ENCODE assay signal across 12 cellular contexts in genomic region chr2:60710707-60711106, GRCh38. TPM values are rescaled to one million over a fixed set of nuclear protein-coding genes. Genes with fewer than 3 reads are reported as not detected.
DNase-seq lines count a peak whose midpoint lies in the region; ATAC-seq and TF ChIP-seq lines count a peak whose summit lies in the region.
"Had no signal": no experiment of that assay in that cellular context is flagged by ENCODE, and none has a peak within 500 bp of the region (broad histone marks: within the 10 kb centered on the region; RNA-seq: fewer than 3 reads in every experiment).

No MANE protein-coding gene starts in this region.

- DNase-seq in IMR-90 (peak; percentile 11), adrenal gland (peak in 6 of 7 donors; percentile 28 to 67 (median 51)), right cardiac atrium (no peak), stromal cell of bone marrow (ENCODE audit: low read depth) (peak; percentile 13), NCI-H510A (lab: John Stamatoyannopoulos, UW) (no peak), Calu3 (no peak)
- DNase-seq: activated CD4-positive, alpha-beta T cell treated with anti-CD3 and anti-CD28 coated beads, Interleukin-2, amount 50 U/mL, for 1 hour; activated naive CD4-positive, alpha-beta T cell treated with anti-CD3 and anti-CD28 coated beads, Interleukin-2, amount 50 U/mL, for 16 hours; NCI-H2081 had no signal

- no peaks in the 10 kb centered on the region for H3K4me1 Mint-ChIP-seq in Calu3 (ENCODE audit: low read depth, unreplicated experiment)

- H3K4me3 ChIP-seq in IMR-90 (ENCODE audit: insufficient read depth, low read depth, low read length) (no peak overlapping the region), adrenal gland (no peak overlapping the region), right cardiac atrium (ENCODE audit: low read length) (no peak overlapping the region)

- in situ Hi-C loops in IMR-90 (cut with MboI; ENCODE audit: low sequenced_read_pairs), result no loop called here

- peak overlapping the region; percentile 78 for H2AK9ac ChIP-seq in IMR-90 (replicated peaks; ENCODE audit: low read depth, low read length, poor library complexity)

- POLR2A ChIA-PET in IMR-90 (lab: Charles Lee; ENCODE audit: unreplicated experiment), result no interaction called here

- peak overlapping the region; percentile 83 for H2AFZ ChIP-seq in IMR-90 (replicated peaks; ENCODE audit: low read length, poor library complexity)

- H3K36me3 ChIP-seq in IMR-90 (ENCODE audit: control insufficient read depth, insufficient read depth, low read length), result no peaks in the 10 kb centered on the region
- H3K36me3 ChIP-seq in adrenal gland (replicated peaks in 1 of 2), result no peaks in the 10 kb centered on the region

- H2BK5ac ChIP-seq in IMR-90 (ENCODE audit: low read depth, low read length, poor library complexity, severe bottlenecking), result no peak overlapping the region

- no peaks in the 10 kb centered on the region for H3K27me3 Mint-ChIP-seq in Calu3 (ENCODE audit: unreplicated experiment)

- TF ChIP-seq RAD21 in IMR-90 (IDR thresholded peaks at IDR 0.05; ENCODE audit: low read length), result no peak

- H3K9me3 ChIP-seq in IMR-90 (ENCODE audit: control insufficient read depth, insufficient read depth, low read length), result no peaks in the 10 kb centered on the region
- no peaks in the 10 kb centered on the region for H3K9me3 ChIP-seq in adrenal gland (replicated peaks in 1 of 3)
- no peaks in the 10 kb centered on the region for H3K9me3 ChIP-seq in right cardiac atrium (ENCODE audit: control insufficient read depth, low read length)

- H3K9ac ChIP-seq in IMR-90 (ENCODE audit: low read depth, low read length), result no peak overlapping the region

- H3K18ac ChIP-seq in IMR-90 (ENCODE audit: low read depth, low read length), result no peak overlapping the region

- TF ChIP-seq POLR2A in IMR-90 (IDR thresholded peaks at IDR 0.05; ENCODE audit: low read depth, low read length), result no peak
- TF ChIP-seq POLR2A in adrenal gland (IDR thresholded peaks at IDR 0.05), result no peak

- H3K4me2 ChIP-seq in IMR-90 (ENCODE audit: low read depth, low read length), result no peak overlapping the region

- no peaks in the 10 kb centered on the region for H3K79me1 ChIP-seq in IMR-90 (ENCODE audit: low read depth in 1 of 2, low read length in 2 of 2)

- H3K56ac ChIP-seq in IMR-90 (ENCODE audit: extremely low read depth, insufficient read depth, low read length), result no peak overlapping the region

- H3K27ac Mint-ChIP-seq in Calu3 (ENCODE audit: unreplicated experiment), result no peak overlapping the region

- H4K5ac ChIP-seq in IMR-90 (ENCODE audit: low read depth, low read length), result no peak overlapping the region

- no peak overlapping the region for H4K91ac ChIP-seq in IMR-90 (ENCODE audit: insufficient read depth, low read depth, low read length)

- H4K20me1 ChIP-seq in IMR-90 (ENCODE audit: insufficient read depth, low read length), result no peaks in the 10 kb centered on the region

- H3K4me1 ChIP-seq in IMR-90 (ENCODE audit: control insufficient read depth, insufficient read depth, low read length) (no peaks in the 10 kb centered on the region; the same call in 1 of the 2 replicates), adrenal gland (replicated peaks in 1 of 2) (no peaks in the 10 kb centered on the region), right cardiac atrium (ENCODE audit: control insufficient read depth, insufficient read depth, low read length) (no peaks in the 10 kb centered on the region)

- no peaks in the 10 kb centered on the region for H3K9me3 Mint-ChIP-seq in Calu3 (ENCODE audit: low read depth, unreplicated experiment)

- no peak overlapping the region for H3K23ac ChIP-seq in IMR-90 (ENCODE audit: low read depth, low read length)

- H3K14ac ChIP-seq in IMR-90 (replicated peaks; ENCODE audit: low read depth, low read length), result no peak overlapping the region; the same call in 1 of the 2 replicates

- BruUV-seq in IMR-90 (replicated peaks; lab: Mats Ljungman, UMichigan) (no TSS peak), Calu3 (replicated peaks; lab: Mats Ljungman, UMichigan) (no TSS peak)

- H3K27ac ChIP-seq in IMR-90 (ENCODE audit: insufficient read depth, low read length) (no peak overlapping the region), adrenal gland (peak overlapping the region in 2 of 5 donors; percentile 57 to 76), right cardiac atrium (ENCODE audit: low read length) (no peak overlapping the region)

- no peak overlapping the region for H2AK5ac ChIP-seq in IMR-90 (ENCODE audit: low read depth, low read length)

- no peak for TF ChIP-seq CTCF in IMR-90 (conservative IDR thresholded peaks at IDR 0.05; ENCODE audit: low read depth, low read length)
- TF ChIP-seq CTCF in adrenal gland (IDR thresholded peaks at IDR 0.05), result no peak
- no peak for TF ChIP-seq CTCF in Calu3 (IDR thresholded peaks at IDR 0.05; ENCODE audit: unreplicated experiment)

- H2BK120ac ChIP-seq in IMR-90 (ENCODE audit: low read depth, low read length), result no peak overlapping the region; the same call in 1 of the 2 replicates

- no CpG with 5 or more reads among the region's 4 CpGs for WGBS in IMR-90 (ENCODE audit: extremely low coverage in 2 of 2, insufficient read length in 1 of 2), 2 experiments
- WGBS in adrenal gland, 4 donors, result 49 to 75% (median 52%) methylated on average over 4 of the region's 4 CpGs
- 52% methylated on average over 4 of the region's 4 CpGs for WGBS in right cardiac atrium

- dilution Hi-C loops in IMR-90 (cut with HindIII; ENCODE audit: low sequenced_read_pairs, unreplicated experiment), result no loop called here

- no peak overlapping the region for H2BK20ac ChIP-seq in IMR-90 (ENCODE audit: low read depth, low read length)

- no peak overlapping the region for H4K8ac ChIP-seq in IMR-90 (ENCODE audit: low read depth in 2 of 2, low read length in 2 of 2)

- H3K36me3 Mint-ChIP-seq in Calu3 (ENCODE audit: insufficient read depth, unreplicated experiment), result no peaks in the 10 kb centered on the region

- intact Hi-C loops in IMR-90 (cut with micrococcal nuclease), result no loop called here
- intact Hi-C loops in adrenal gland (cut with DNase I), result loop anchor here in 1 of 2 donors (10.0 kb wide), 1 partner anchor 284 kb away; no protein-coding TSS in a partner anchor
- intact Hi-C loops in right cardiac atrium (cut with DNase I), result no loop called here
- intact Hi-C loops in Calu3 (cut with micrococcal nuclease; ENCODE audit: unreplicated experiment), result no loop called here

- no peak overlapping the region for H3K4ac ChIP-seq in IMR-90 (ENCODE audit: low read depth, low read length)

- H3K9me1 ChIP-seq in IMR-90 (ENCODE audit: insufficient read depth, low read length), result peaks cover 2% of the 10 kb centered on the region; the same call in 1 of the 2 replicates

- CTCF ChIA-PET in IMR-90 (lab: Yijun Ruan, JAX) (interaction anchor here (0.6 to 1.4 kb wide), 2 partner anchors 39 to 288 kb away, joined by 3 to 4 read pairs; no protein-coding TSS in a partner anchor), Calu3 (lab: Charles Lee) (interaction anchor here (0.6 kb wide), 1 partner anchor 283 kb away, joined by 3 read pairs; no protein-coding TSS in a partner anchor)

- H3K4me3 Mint-ChIP-seq in Calu3 (ENCODE audit: low read depth, unreplicated experiment), result no peak overlapping the region

- no peak overlapping the region for H2BK15ac ChIP-seq in IMR-90 (ENCODE audit: low read depth, low read length)

- ATAC-seq in IMR-90 (ENCODE audit: low read depth), result peak; percentile 44
- peak; percentile 32 to 43 for ATAC-seq in right cardiac atrium
- no peak for ATAC-seq in HG02642 (IDR thresholded peaks at IDR 0.05; ENCODE audit: poor library complexity, unreplicated experiment)
- ATAC-seq in GM18907 (IDR thresholded peaks at IDR 0.05; ENCODE audit: unreplicated experiment), result no peak
- ATAC-seq: HCT116 had no signal

- no peaks in the 10 kb centered on the region; the same call in 1 of the 2 replicates for H3K27me3 ChIP-seq in IMR-90 (ENCODE audit: control insufficient read depth, insufficient read depth, low read length)
- no peaks in the 10 kb centered on the region for H3K27me3 ChIP-seq in adrenal gland
- no peaks in the 10 kb centered on the region for H3K27me3 ChIP-seq in right cardiac atrium (ENCODE audit: control insufficient read depth, insufficient read depth)

TF ChIP-seq in IMR-90, 13 proteins besides CTCF, POLR2A, EP300 and RAD21 (continues in another document):
- TF ChIP-seq MAFK (IDR thresholded peaks at IDR 0.05; ENCODE audit: low read depth, low read length) (no peak), CHD1 (IDR thresholded peaks at IDR 0.05; ENCODE audit: low read depth, low read length) (no peak), CEBPB (IDR thresholded peaks at IDR 0.05; ENCODE audit: low read depth, low read length) (no peak), FOS (IDR thresholded peaks at IDR 0.05; ENCODE audit: low read depth, low read length) (no peak), RCOR1 (IDR thresholded peaks at IDR 0.05; ENCODE audit: insufficient replicate concordance, low read length) (no peak), NFE2L2 (IDR thresholded peaks at IDR 0.05; ENCODE audit: low read depth, low read length) (no peak), MAZ (IDR thresholded peaks at IDR 0.05; ENCODE audit: borderline replicate concordance, low read depth, low read length) (no peak), MXI1 (IDR thresholded peaks at IDR 0.05; ENCODE audit: borderline replicate concordance, low read depth, low read length) (no peak), SMC3 (IDR thresholded peaks at IDR 0.05; ENCODE audit: low read depth, low read length) (no peak), ELK1 (IDR thresholded peaks at IDR 0.05; ENCODE audit: borderline replicate concordance, low read depth, low read length) (no peak), BHLHE40 (IDR thresholded peaks at IDR 0.05; ENCODE audit: low read depth, low read length) (no peak), RFX5 (IDR thresholded peaks at IDR 0.05; ENCODE audit: low read depth, low read length) (no peak)

RNA-seq across cellular contexts. Expression of gene PAPOLG, which starts 45.4 kb away (rescaled TPM):
- total RNA-seq in IMR-90 (2012; rRNA removed), result 12.4 and 17.5 TPM in 2 replicates
- polyA plus RNA-seq in IMR-90 (2012; rRNA removed), result 3.4 and 3.5 TPM in 2 replicates
- polyA plus RNA-seq in IMR-90 (2012; cell fraction: cytosol; rRNA removed), result 0.46 and 0.67 TPM in 2 replicates
- polyA plus RNA-seq in IMR-90 (2012; cell fraction: nucleus; rRNA removed; ENCODE audit: low replicate concordance), result 1.1 and 7.8 TPM in 2 replicates
- total RNA-seq in adrenal gland, result 10 to 100 TPM in 5 of 8 donors, 1 to 10 TPM in 3; 6.6 to 16.0 (median 10.7) TPM
- polyA plus RNA-seq in adrenal gland, result 10 to 100 TPM in 1 of 3 donors, 1 to 10 TPM in 2; 4.5 to 10.9 (median 4.7) TPM
- 1 to 10 TPM; 8.3 to 9.6 (median 9.2) TPM for total RNA-seq in right cardiac atrium
- polyA plus RNA-seq in right cardiac atrium, result 4.5 TPM
- total RNA-seq in Calu3 (2022), result 14.4 and 14.7 TPM in 2 replicates

Comparison
In these comparisons a context has a peak if more than half of its experiments do, and no peak if none do; other contexts are left out.
1. ATAC-seq: peak in IMR-90 (single experiment) and right cardiac atrium (2 of 2); none in HG02642 (single experiment) and GM18907 (single experiment).
2. DNase-seq: peak in IMR-90 (single experiment), adrenal gland (6 of 7) and stromal cell of bone marrow (single experiment); none in right cardiac atrium (0 of 3), NCI-H510A (single experiment) and Calu3 (single experiment).